1 cellular context compared by ENCODE assay signal in genomic region chr3:177238661-177239216, GRCh38.
TF ChIP-seq lines count a peak whose summit lies in the region.

No MANE protein-coding gene starts in this region.

TF ChIP-seq in HepG2, 621 proteins besides CTCF, POLR2A, EP300 and RAD21:
- no peak for TF ChIP-seq ATAD3A (CRISPR knock-in tag; IDR thresholded peaks at IDR 0.05)
- TF ChIP-seq CAMTA2 (CRISPR knock-in tag; IDR thresholded peaks at IDR 0.05; ENCODE audit: borderline replicate concordance), result no peak
- TF ChIP-seq KDM5B (CRISPR knock-in tag; IDR thresholded peaks at IDR 0.05; ENCODE audit: borderline replicate concordance), result no peak
- TF ChIP-seq JUND (CRISPR knock-in tag; IDR thresholded peaks at IDR 0.05), result no peak
- no peak for TF ChIP-seq ATF4 (CRISPR knock-in tag; IDR thresholded peaks at IDR 0.05)
- TF ChIP-seq BATF2 (CRISPR knock-in tag; IDR thresholded peaks at IDR 0.05), result no peak
- no peak for TF ChIP-seq SETDB1 (CRISPR knock-in tag; IDR thresholded peaks at IDR 0.05; ENCODE audit: borderline replicate concordance)
- TF ChIP-seq HDAC2 (CRISPR knock-in tag; IDR thresholded peaks at IDR 0.05), result no peak
- TF ChIP-seq SOX6 (IDR thresholded peaks at IDR 0.05), result no peak
- no peak for TF ChIP-seq SOX6 (CRISPR knock-in tag; IDR thresholded peaks at IDR 0.05)
- no peak for TF ChIP-seq ATF7-NPFF (CRISPR knock-in tag; IDR thresholded peaks at IDR 0.05; ENCODE audit: low read depth)
